ENCODE assay signal across 32 cellular contexts in the genomic region with DNA sequence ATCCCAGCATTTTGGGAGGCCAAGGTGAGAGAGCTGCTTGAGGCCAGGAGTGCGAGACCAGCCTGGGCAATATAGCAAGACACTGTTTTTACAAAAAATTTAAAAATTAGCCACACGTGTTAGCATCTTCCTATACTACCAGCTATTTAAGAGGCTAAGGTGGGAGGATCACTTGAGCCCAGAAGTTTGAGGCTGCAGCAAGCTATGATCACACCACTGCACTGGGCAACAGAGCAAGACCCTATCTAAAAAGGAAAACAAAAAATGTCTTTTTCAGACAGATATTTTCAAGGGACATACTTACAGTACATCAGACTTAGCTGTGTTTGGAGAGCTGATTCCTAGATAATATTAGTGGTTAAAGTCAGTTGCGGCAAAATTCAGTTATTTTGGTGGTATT.
"Had no signal": no experiment of that assay in that cellular context is flagged by ENCODE, and none has a peak within 500 bp of the region (broad histone marks: within the 10 kb centered on the region; RNA-seq: fewer than 3 reads in every experiment).

No MANE protein-coding gene starts in this region.

- FAIRE-seq: bronchial epithelial cell, TTC549 had no signal

- H3K27ac ChIP-seq: ascending aorta, cardiac muscle cell, VCaP had no signal

- H3K4me1 ChIP-seq: ascending aorta had no signal

- DNase-seq: activated CD4-positive, alpha-beta memory T cell treated with anti-CD3 and anti-CD28 coated beads, Interleukin-2, amount 10 ng/mL, durations not matched to agents 7 days and 5 days; activated CD4-positive, alpha-beta T cell treated with anti-CD3 and anti-CD28 coated beads for 1 hour; activated CD4-positive, alpha-beta T cell treated with anti-CD3 and anti-CD28 coated beads for 36 hours; activated CD4-positive, alpha-beta T cell treated with anti-CD3 and anti-CD28 coated beads for 48 hours; activated CD4-positive, alpha-beta T cell treated with anti-CD3 and anti-CD28 coated beads, Interleukin-2, amount 10 ng/mL, durations not matched to agents 7 days and 5 days; activated CD4-positive, alpha-beta T cell treated with anti-CD3 and anti-CD28 coated beads, Interleukin-2, amount 50 U/mL, for 48 hours; activated CD4-positive, CD25-positive, alpha-beta regulatory T cell; activated CD8-positive, alpha-beta memory T cell treated with anti-CD3 and anti-CD28 coated beads for 24 hours; activated CD8-positive, alpha-beta memory T cell treated with anti-CD3 and anti-CD28 coated beads, Interleukin-2, amount 10 ng/mL, durations not matched to agents 7 days and 5 days; activated CD8-positive, alpha-beta memory T cell treated with anti-CD3 and anti-CD28 coated beads, Interleukin-2, amount 50 U/mL, for 48 hours; activated CD8-positive, alpha-beta T cell treated with anti-CD3 and anti-CD28 coated beads, Interleukin-2, amount 10 ng/mL, durations not matched to agents 7 days and 5 days; activated effector memory CD4-positive, alpha-beta T cell treated with Interleukin-2 at 50 U/mL for 16 hours; activated gamma-delta T cell; activated naive CD4-positive, alpha-beta T cell treated with anti-CD3 and anti-CD28 coated beads, Interleukin-2, amount 10 ng/mL, durations not matched to agents 7 days and 5 days; activated naive CD4-positive, alpha-beta T cell treated with Interleukin-2 at 50 U/mL for 16 hours; activated naive CD8-positive, alpha-beta T cell treated with anti-CD3 and anti-CD28 coated beads, Interleukin-2, amount 10 ng/mL, durations not matched to agents 7 days and 5 days; activated naive CD8-positive, alpha-beta T cell treated with anti-CD3 and anti-CD28 coated beads, Interleukin-2, amount 50 U/mL, for 24 hours; activated T-cell treated with anti-CD3 and anti-CD28 coated beads, Interleukin-2, amount 50 U/mL, for 24 hours; activated T-cell treated with anti-CD3 and anti-CD28 coated beads, Interleukin-2, amount 50 U/mL, for 48 hours; amygdala; anterior cingulate cortex; caudate nucleus; cerebellar nuclear complex; T-helper 1 cell; T-helper 2 cell; T-helper 9 cell had no signal

- ATAC-seq: activated CD4-positive, alpha-beta T cell treated with anti-CD3 and anti-CD28 coated beads for 36 hours; activated CD4-positive, CD25-positive, alpha-beta regulatory T cell treated with anti-CD3 and anti-CD28 coated beads, Interleukin-2, amount 50 U/mL, for 24 hours; activated CD8-positive, alpha-beta memory T cell treated with anti-CD3 and anti-CD28 coated beads, Interleukin-2, amount 10 ng/mL, durations not matched to agents 7 days and 5 days; activated CD8-positive, alpha-beta T cell treated with anti-CD3 and anti-CD28 coated beads, Interleukin-2, amount 10 ng/mL, durations not matched to agents 7 days and 5 days; activated naive CD8-positive, alpha-beta T cell treated with anti-CD3 and anti-CD28 coated beads, Interleukin-2, amount 50 U/mL, for 24 hours had no signal

- H3K27me3 ChIP-seq: ascending aorta, cardiac muscle cell had no signal

- H3K36me3 ChIP-seq: cardiac muscle cell had no signal

- H3K4me3 ChIP-seq: ascending aorta, cardiac muscle cell had no signal

- H3K9me3 ChIP-seq: ascending aorta had no signal
